1 cellular context compared by ENCODE assay signal in genomic region chr6:157273756-157274088, GRCh38.
TF ChIP-seq lines count a peak whose summit lies in the region.

No MANE protein-coding gene starts in this region.

TF ChIP-seq in HEK293, 187 proteins besides CTCF, POLR2A, EP300 and RAD21 (continued from another document):
- TF ChIP-seq PBX3 (CRISPR knock-in tag; IDR thresholded peaks at IDR 0.05) (no peak), ZFHX2 (tag by site-specific recombination; conservative IDR thresholded peaks at IDR 0.05) (peak; percentile 38), ZNF558 (tag by site-specific recombination; IDR thresholded peaks at IDR 0.05) (no peak), REPIN1 (tag by site-specific recombination; IDR thresholded peaks at IDR 0.05; ENCODE audit: low read depth) (no peak)
